ENCODE assay signal across 1 cellular context in genomic region chr7:17599733-17600685, GRCh38.
TF ChIP-seq lines count a peak whose summit lies in the region.

No MANE protein-coding gene starts in this region.

TF ChIP-seq in HEK293, 187 proteins besides CTCF, POLR2A, EP300 and RAD21 (continued from another document):
- TF ChIP-seq ZNF274 (IDR thresholded peaks at IDR 0.05; ENCODE audit: low read length) = no peak
- no peak for TF ChIP-seq ZNF274 (tag by site-specific recombination; IDR thresholded peaks at IDR 0.05; ENCODE audit: borderline replicate concordance)
- TF ChIP-seq ZNF548 (tag by site-specific recombination; IDR thresholded peaks at IDR 0.05) = no peak
- TF ChIP-seq, protein P1, sequence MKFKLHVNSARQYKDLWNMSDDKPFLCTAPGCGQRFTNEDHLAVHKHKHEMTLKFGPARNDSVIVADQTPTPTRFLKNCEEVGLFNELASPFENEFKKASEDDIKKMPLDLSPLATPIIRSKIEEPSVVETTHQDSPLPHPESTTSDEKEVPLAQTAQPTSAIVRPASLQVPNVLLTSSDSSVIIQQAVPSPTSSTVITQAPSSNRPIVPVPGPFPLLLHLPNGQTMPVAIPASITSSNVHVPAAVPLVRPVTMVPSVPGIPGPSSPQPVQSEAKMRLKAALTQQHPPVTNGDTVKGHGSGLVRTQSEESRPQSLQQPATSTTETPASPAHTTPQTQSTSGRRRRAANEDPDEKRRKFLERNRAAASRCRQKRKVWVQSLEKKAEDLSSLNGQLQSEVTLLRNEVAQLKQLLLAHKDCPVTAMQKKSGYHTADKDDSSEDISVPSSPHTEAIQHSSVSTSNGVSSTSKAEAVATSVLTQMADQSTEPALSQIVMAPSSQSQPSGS (tag by site-specific recombination; IDR thresholded peaks at IDR 0.05; ENCODE audit: low read depth) = 0 out of 2 replicates have a peak, but pooled peaks have one; percentile 29
- TF ChIP-seq ZNF549 (tag by site-specific recombination; IDR thresholded peaks at IDR 0.05) = peak; percentile 60; the same call in 1 of the 2 replicates
- TF ChIP-seq, protein P2, sequence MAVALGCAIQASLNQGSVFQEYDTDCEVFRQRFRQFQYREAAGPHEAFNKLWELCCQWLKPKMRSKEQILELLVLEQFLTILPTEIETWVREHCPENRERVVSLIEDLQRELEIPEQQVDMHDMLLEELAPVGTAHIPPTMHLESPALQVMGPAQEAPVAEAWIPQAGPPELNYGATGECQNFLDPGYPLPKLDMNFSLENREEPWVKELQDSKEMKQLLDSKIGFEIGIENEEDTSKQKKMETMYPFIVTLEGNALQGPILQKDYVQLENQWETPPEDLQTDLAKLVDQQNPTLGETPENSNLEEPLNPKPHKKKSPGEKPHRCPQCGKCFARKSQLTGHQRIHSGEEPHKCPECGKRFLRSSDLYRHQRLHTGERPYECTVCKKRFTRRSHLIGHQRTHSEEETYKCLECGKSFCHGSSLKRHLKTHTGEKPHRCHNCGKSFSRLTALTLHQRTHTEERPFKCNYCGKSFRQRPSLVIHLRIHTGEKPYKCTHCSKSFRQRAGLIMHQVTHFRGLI (tag by site-specific recombination; IDR thresholded peaks at IDR 0.05) = no peak
- peak; percentile 78 for TF ChIP-seq ZNF24 (tag by site-specific recombination; IDR thresholded peaks at IDR 0.05)
- TF ChIP-seq HOXD13 (CRISPR knock-in tag; IDR thresholded peaks at IDR 0.05; ENCODE audit: borderline replicate concordance) = peak; percentile 72; the same call in 1 of the 2 replicates
- TF ChIP-seq ZNF837 (tag by site-specific recombination; IDR thresholded peaks at IDR 0.05) = no peak
- TF ChIP-seq REPIN1 (tag by site-specific recombination; IDR thresholded peaks at IDR 0.05; ENCODE audit: low read depth) = no peak
- TF ChIP-seq ZIC2 (tag by site-specific recombination; IDR thresholded peaks at IDR 0.05) = no peak
- no peak for TF ChIP-seq ZNF433 (tag by site-specific recombination; IDR thresholded peaks at IDR 0.05; ENCODE audit: low read depth)
- no peak for TF ChIP-seq ZNF791 (tag by site-specific recombination; IDR thresholded peaks at IDR 0.05)
- no peak; the same call in 1 of the 2 replicates for TF ChIP-seq ZXDB (tag by site-specific recombination; IDR thresholded peaks at IDR 0.05)
- no peak for TF ChIP-seq EGR2 (tag by site-specific recombination; IDR thresholded peaks at IDR 0.05; ENCODE audit: low read depth)
- TF ChIP-seq ZNF354C (tag by site-specific recombination; IDR thresholded peaks at IDR 0.05; ENCODE audit: borderline replicate concordance, low read depth) = no peak
- no peak for TF ChIP-seq ZNF132 (tag by site-specific recombination; IDR thresholded peaks at IDR 0.05; ENCODE audit: borderline replicate concordance)
- no peak for TF ChIP-seq ZNF544 (tag by site-specific recombination; IDR thresholded peaks at IDR 0.05)
- TF ChIP-seq, protein P3, sequence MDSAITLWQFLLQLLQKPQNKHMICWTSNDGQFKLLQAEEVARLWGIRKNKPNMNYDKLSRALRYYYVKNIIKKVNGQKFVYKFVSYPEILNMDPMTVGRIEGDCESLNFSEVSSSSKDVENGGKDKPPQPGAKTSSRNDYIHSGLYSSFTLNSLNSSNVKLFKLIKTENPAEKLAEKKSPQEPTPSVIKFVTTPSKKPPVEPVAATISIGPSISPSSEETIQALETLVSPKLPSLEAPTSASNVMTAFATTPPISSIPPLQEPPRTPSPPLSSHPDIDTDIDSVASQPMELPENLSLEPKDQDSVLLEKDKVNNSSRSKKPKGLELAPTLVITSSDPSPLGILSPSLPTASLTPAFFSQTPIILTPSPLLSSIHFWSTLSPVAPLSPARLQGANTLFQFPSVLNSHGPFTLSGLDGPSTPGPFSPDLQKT (IDR thresholded peaks at IDR 0.05; ENCODE audit: borderline replicate concordance, low read depth, low read length) = no peak
- peak; percentile 99 for TF ChIP-seq ZNF366 (tag by site-specific recombination; conservative IDR thresholded peaks at IDR 0.05)
- TF ChIP-seq ZNF169 (tag by site-specific recombination; IDR thresholded peaks at IDR 0.05) = no peak
- no peak for TF ChIP-seq YY1 (tag by site-specific recombination; IDR thresholded peaks at IDR 0.05)
- TF ChIP-seq KLF16 (tag by site-specific recombination; IDR thresholded peaks at IDR 0.05) = peak; percentile 36; the same call in 1 of the 2 replicates
- 0 out of 2 replicates have a peak, but pooled peaks have one; percentile 13 for TF ChIP-seq KLF17 (tag by site-specific recombination; IDR thresholded peaks at IDR 0.05)
- TF ChIP-seq, protein P4, sequence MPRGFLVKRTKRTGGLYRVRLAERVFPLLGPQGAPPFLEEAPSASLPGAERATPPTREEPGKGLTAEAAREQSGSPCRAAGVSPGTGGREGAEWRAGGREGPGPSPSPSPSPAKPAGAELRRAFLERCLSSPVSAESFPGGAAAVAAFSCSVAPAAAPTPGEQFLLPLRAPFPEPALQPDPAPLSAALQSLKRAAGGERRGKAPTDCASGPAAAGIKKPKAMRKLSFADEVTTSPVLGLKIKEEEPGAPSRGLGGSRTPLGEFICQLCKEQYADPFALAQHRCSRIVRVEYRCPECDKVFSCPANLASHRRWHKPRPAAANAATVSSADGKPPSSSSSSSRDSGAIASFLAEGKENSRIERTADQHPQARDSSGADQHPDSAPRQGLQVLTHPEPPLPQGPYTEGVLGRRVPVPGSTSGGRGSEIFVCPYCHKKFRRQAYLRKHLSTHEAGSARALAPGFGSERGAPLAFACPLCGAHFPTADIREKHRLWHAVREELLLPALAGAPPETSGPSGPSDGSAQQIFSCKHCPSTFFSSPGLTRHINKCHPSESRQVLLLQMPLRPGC (tag by site-specific recombination; IDR thresholded peaks at IDR 0.05) = peak; percentile 67
- TF ChIP-seq ZFHX2 (tag by site-specific recombination; conservative IDR thresholded peaks at IDR 0.05) = peak; percentile 43
- TF ChIP-seq ZNF785 (tag by site-specific recombination; IDR thresholded peaks at IDR 0.05) = no peak
- TF ChIP-seq SP3 (tag by site-specific recombination; IDR thresholded peaks at IDR 0.05) = peak; percentile 48; the same call in 1 of the 2 replicates
- peak; percentile 82 for TF ChIP-seq GLI2 (tag by site-specific recombination; IDR thresholded peaks at IDR 0.05; ENCODE audit: borderline replicate concordance, low read depth)
- TF ChIP-seq ZNF843 (tag by site-specific recombination; IDR thresholded peaks at IDR 0.05) = peak; percentile 91
- TF ChIP-seq, protein P5, sequence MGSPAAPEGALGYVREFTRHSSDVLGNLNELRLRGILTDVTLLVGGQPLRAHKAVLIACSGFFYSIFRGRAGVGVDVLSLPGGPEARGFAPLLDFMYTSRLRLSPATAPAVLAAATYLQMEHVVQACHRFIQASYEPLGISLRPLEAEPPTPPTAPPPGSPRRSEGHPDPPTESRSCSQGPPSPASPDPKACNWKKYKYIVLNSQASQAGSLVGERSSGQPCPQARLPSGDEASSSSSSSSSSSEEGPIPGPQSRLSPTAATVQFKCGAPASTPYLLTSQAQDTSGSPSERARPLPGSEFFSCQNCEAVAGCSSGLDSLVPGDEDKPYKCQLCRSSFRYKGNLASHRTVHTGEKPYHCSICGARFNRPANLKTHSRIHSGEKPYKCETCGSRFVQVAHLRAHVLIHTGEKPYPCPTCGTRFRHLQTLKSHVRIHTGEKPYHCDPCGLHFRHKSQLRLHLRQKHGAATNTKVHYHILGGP (tag by site-specific recombination; IDR thresholded peaks at IDR 0.05) = no peak
- TF ChIP-seq ZNF350 (tag by site-specific recombination; IDR thresholded peaks at IDR 0.05) = no peak
- no peak for TF ChIP-seq ZNF585B (tag by site-specific recombination; IDR thresholded peaks at IDR 0.05)
- TF ChIP-seq ZNF335 (tag by site-specific recombination; conservative IDR thresholded peaks at IDR 0.05) = no peak
- no peak for TF ChIP-seq SCRT1 (tag by site-specific recombination; IDR thresholded peaks at IDR 0.05; ENCODE audit: borderline replicate concordance)
- no peak for TF ChIP-seq ZNF426 (tag by site-specific recombination; IDR thresholded peaks at IDR 0.05)
- no peak for TF ChIP-seq ZNF621 (tag by site-specific recombination; IDR thresholded peaks at IDR 0.05)
- TF ChIP-seq PRDM1 (tag by site-specific recombination; IDR thresholded peaks at IDR 0.05) = no peak
- TF ChIP-seq, protein P6, sequence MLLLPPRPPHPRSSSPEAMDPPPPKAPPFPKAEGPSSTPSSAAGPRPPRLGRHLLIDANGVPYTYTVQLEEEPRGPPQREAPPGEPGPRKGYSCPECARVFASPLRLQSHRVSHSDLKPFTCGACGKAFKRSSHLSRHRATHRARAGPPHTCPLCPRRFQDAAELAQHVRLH (tag by site-specific recombination; IDR thresholded peaks at IDR 0.05) = peak; percentile 36
- peak; percentile 87 for TF ChIP-seq ZNF600 (tag by site-specific recombination; IDR thresholded peaks at IDR 0.05)
- peak; percentile 16; the same call in 1 of the 2 replicates for TF ChIP-seq SP2 (tag by site-specific recombination; IDR thresholded peaks at IDR 0.05)
- TF ChIP-seq ZNF138 (tag by site-specific recombination; IDR thresholded peaks at IDR 0.05; ENCODE audit: borderline replicate concordance) = no peak
- TF ChIP-seq ZNF248 (tag by site-specific recombination; IDR thresholded peaks at IDR 0.05) = no peak
- no peak for TF ChIP-seq ZNF23 (tag by site-specific recombination; IDR thresholded peaks at IDR 0.05; ENCODE audit: borderline replicate concordance)
- peak; percentile 97 for TF ChIP-seq SP7 (tag by site-specific recombination; IDR thresholded peaks at IDR 0.05)
- peak; percentile 61 for TF ChIP-seq ZNF664 (tag by site-specific recombination; IDR thresholded peaks at IDR 0.05)
- TF ChIP-seq ZNF2 (tag by site-specific recombination; IDR thresholded peaks at IDR 0.05) = no peak
- TF ChIP-seq ZNF501 (tag by site-specific recombination; IDR thresholded peaks at IDR 0.05) = 0 out of 2 replicates have a peak, but pooled peaks have one; percentile 25
- TF ChIP-seq ZNF473 (tag by site-specific recombination; IDR thresholded peaks at IDR 0.05) = no peak
- no peak for TF ChIP-seq ZNF704 (tag by site-specific recombination; IDR thresholded peaks at IDR 0.05)
- TF ChIP-seq KLF9 (tag by site-specific recombination; IDR thresholded peaks at IDR 0.05; ENCODE audit: low read depth) = no peak
- no peak for TF ChIP-seq ZBTB11 (tag by site-specific recombination; conservative IDR thresholded peaks at IDR 0.05; ENCODE audit: low read depth)
- no peak for TF ChIP-seq ZNF19 (tag by site-specific recombination; IDR thresholded peaks at IDR 0.05; ENCODE audit: low read depth)
- no peak for TF ChIP-seq ZNF610 (tag by site-specific recombination; IDR thresholded peaks at IDR 0.05; ENCODE audit: borderline replicate concordance)
- TF ChIP-seq ZNF768 (tag by site-specific recombination; IDR thresholded peaks at IDR 0.05) = no peak
- 0 out of 2 replicates have a peak, but pooled peaks have one; percentile 36 for TF ChIP-seq ZEB2 (tag by site-specific recombination; IDR thresholded peaks at IDR 0.05)
- TF ChIP-seq MYNN (tag by site-specific recombination; IDR thresholded peaks at IDR 0.05; ENCODE audit: borderline replicate concordance) = no peak
- TF ChIP-seq ZNF558 (tag by site-specific recombination; IDR thresholded peaks at IDR 0.05) = no peak
- no peak for TF ChIP-seq ZNF701 (tag by site-specific recombination; IDR thresholded peaks at IDR 0.05)
